In genomic region chr2:234107861-234108260, GRCh38 we compare ENCODE assay signal across 37 cellular contexts. TPM values are rescaled to one million over a fixed set of nuclear protein-coding genes. Genes with fewer than 3 reads are reported as not detected.
"Had no signal": no experiment of that assay in that cellular context is flagged by ENCODE, and none has a peak within 500 bp of the region (broad histone marks: within the 10 kb centered on the region; RNA-seq: fewer than 3 reads in every experiment).

No MANE protein-coding gene starts in this region.

- H3K4me3 ChIP-seq: hepatocyte, lower lobe of right lung, neural progenitor cell, ovary, right atrium auricular region, right lobe of liver, smooth muscle cell, tibial nerve, upper lobe of left lung, vagina had no signal

- H3K27ac ChIP-seq: hepatocyte, lower lobe of right lung, neural progenitor cell, neutrophil, ovary, right atrium auricular region, right lobe of liver, tibial nerve, upper lobe of left lung, vagina had no signal

- H3K36me3 ChIP-seq: lower lobe of right lung, neural progenitor cell, neutrophil, ovary, right atrium auricular region, right lobe of liver, tibial nerve, upper lobe of left lung, vagina had no signal

- H3K9me3 ChIP-seq: lower lobe of right lung, neutrophil, ovary, right atrium auricular region, right lobe of liver, tibial nerve, upper lobe of left lung, vagina had no signal

- ATAC-seq: left cardiac atrium; left lobe of liver; left ventricle myocardium superior; lower lobe of right lung; natural killer cell; right lobe of liver; stimulated activated memory B cell treated with anti-CD40 and anti-IgM and Interleukin-4, amounts not matched to agents 10 μg/mL and 1 μg/mL and 100 μg/mL, for 72 hours; stimulated activated naive CD8-positive, alpha-beta T cell treated with anti-CD3 and anti-CD28 coated beads, Interleukin-15, amount 100 ng/mL, for 72 hours had no signal

- H3K27me3 ChIP-seq: neural progenitor cell, neutrophil, ovary, right atrium auricular region, right lobe of liver, tibial nerve, upper lobe of left lung, vagina had no signal

- H3K4me1 ChIP-seq: lower lobe of right lung, neural progenitor cell, right atrium auricular region, right lobe of liver, tibial nerve, upper lobe of left lung, vagina had no signal

- DNase-seq: islet precursor cell; kidney glomerular epithelial cell; left cardiac atrium; left ventricle myocardium superior; lower lobe of right lung; mesendoderm; naive B cell; natural killer cell; nephron progenitor cell; occipital lobe; ovary; right lobe of liver; stimulated activated CD4-positive, alpha-beta T cell treated with anti-CD3 and anti-CD28 coated beads, Interleukin-1b, Interleukin-23, amount 100 ng/mL, for 48 hours; stimulated activated CD4-positive, alpha-beta T cell treated with anti-CD3 and anti-CD28 coated beads, Interleukin-2, amount 100 ng/mL, for 48 hours; stimulated activated CD4-positive, alpha-beta T cell treated with anti-CD3 and anti-CD28 coated beads, Interleukin-4, amount 100 ng/mL, for 4 hours; stimulated activated CD8-positive, alpha-beta memory T cell treated with anti-CD3 and anti-CD28 coated beads, Interleukin-4, amount 100 ng/mL, for 48 hours; stimulated activated naive CD4-positive, alpha-beta T cell treated with Interleukin-2 at 50 U/mL for 16 hours; stimulated activated naive CD8-positive, alpha-beta T cell treated with anti-CD3 and anti-CD28 coated beads, Interleukin-15, amount 100 ng/mL, for 72 hours; substantia nigra; upper lobe of left lung had no signal

RNA-seq across cellular contexts. Expression of gene SPP2, which starts 57.4 kb away (rescaled TPM):
- total RNA-seq: left cardiac atrium, left ventricle myocardium superior, lower lobe of right lung, mesothelial cell of epicardium, mononuclear cell, natural killer cell, occipital lobe, progenitor cell of endocrine pancreas, pulmonary artery endothelial cell, renal cortical epithelial cell, right atrium auricular region, skeletal muscle tissue, smooth muscle cell, temporal lobe, tibial nerve, upper lobe of left lung, urinary bladder, vagina had no signal
- polyA plus RNA-seq: ovary, smooth muscle cell, urinary bladder had no signal
